1 cellular context compared by ENCODE assay signal in genomic region chr19:42075616-42076374, GRCh38.
TF ChIP-seq lines count a peak whose summit lies in the region.

Gene ZNF574, plus strand, starts transcription at chr19:42076166. Its CDS starts 2,441 bp downstream, at chr19:42078607.

TF ChIP-seq in K562, 482 proteins besides CTCF, POLR2A, EP300 and RAD21 (continued from another document and continues in another):
- TF ChIP-seq THAP7 (CRISPR knock-in tag; IDR thresholded peaks at IDR 0.05) (no peak), NR0B1 (IDR thresholded peaks at IDR 0.05; ENCODE audit: partially characterized antibody) (no peak), CBFA2T2 (conservative IDR thresholded peaks at IDR 0.05) (no peak), CREB3 (tag; conservative IDR thresholded peaks at IDR 0.05; ENCODE audit: low read depth) (no peak), CTBP1 (IDR thresholded peaks at IDR 0.05; ENCODE audit: borderline replicate concordance) (peak; percentile 81), FOXA1 (IDR thresholded peaks at IDR 0.05; ENCODE audit: borderline replicate concordance) (no peak), TRIM25 (IDR thresholded peaks at IDR 0.05; ENCODE audit: borderline replicate concordance) (no peak), CREM (IDR thresholded peaks at IDR 0.05; ENCODE audit: low read depth) (peak; percentile 89), HDAC8 (tag; IDR thresholded peaks at IDR 0.05) (no peak), ZNF184 (CRISPR knock-in tag; IDR thresholded peaks at IDR 0.05) (no peak), TEAD1 (CRISPR knock-in tag; IDR thresholded peaks at IDR 0.05) (0 out of 4 replicates have a peak, but pooled peaks of 1 of the 2 experiments have one; percentile 33), ESRRA (IDR thresholded peaks at IDR 0.05; ENCODE audit: borderline replicate concordance, low read depth) (peak; percentile 12; the same call in 1 of the 2 replicates), GTF2F1 (IDR thresholded peaks at IDR 0.05; ENCODE audit: low read depth, low read length) (peak; percentile 69; the same call in 1 of the 2 replicates), AFF4 (CRISPR knock-in tag; IDR thresholded peaks at IDR 0.05) (no peak), RBM14 (IDR thresholded peaks at IDR 0.05; ENCODE audit: borderline replicate concordance, insufficient read depth, low read depth, low read length) (no peak), SIX5 (IDR thresholded peaks at IDR 0.05; ENCODE audit: borderline replicate concordance in 1 of 2, insufficient read depth in 1 of 2, low read depth in 1 of 2, low read length in 2 of 2) (no peak), HIVEP1 (CRISPR knock-in tag; IDR thresholded peaks at IDR 0.05) (0 out of 2 replicates have a peak, but pooled peaks have one; percentile 14), MLLT1 (IDR thresholded peaks at IDR 0.05) (peak in 1 of 2 experiments; percentile 95; a peak in 3 of 4 replicates), IFI16 (CRISPR knock-in tag; IDR thresholded peaks at IDR 0.05) (no peak), HOXB6 (CRISPR knock-in tag; IDR thresholded peaks at IDR 0.05; ENCODE audit: borderline replicate concordance) (no peak), ZNF695 (CRISPR knock-in tag; IDR thresholded peaks at IDR 0.05) (0 out of 2 replicates have a peak, but pooled peaks have one; percentile 36), PTRF (tag; IDR thresholded peaks at IDR 0.05) (no peak), ZC3H8 (IDR thresholded peaks at IDR 0.05) (no peak), ZNF274 (IDR thresholded peaks at IDR 0.05; ENCODE audit: borderline replicate concordance, low read depth, low read length) (no peak), ZBTB33 (CRISPR knock-in tag; IDR thresholded peaks at IDR 0.05) (no peak), ZNF551 (CRISPR knock-in tag; IDR thresholded peaks at IDR 0.05) (no peak), CHCHD3 (CRISPR knock-in tag; IDR thresholded peaks at IDR 0.05) (peak; percentile 35; the same call in 1 of the 2 replicates), GTF2A2 (tag; IDR thresholded peaks at IDR 0.05) (no peak), AFF1 (IDR thresholded peaks at IDR 0.05; ENCODE audit: low read depth in 1 of 2, partially characterized antibody in 2 of 2) (no peak), LARP7 (IDR thresholded peaks at IDR 0.05) (no peak), KLF13 (tag; IDR thresholded peaks at IDR 0.05; ENCODE audit: borderline replicate concordance, low read depth) (no peak), SMAD3 (CRISPR knock-in tag; conservative IDR thresholded peaks at IDR 0.05) (no peak), BRD4 (IDR thresholded peaks at IDR 0.05) (peak; percentile 96), ARID1B (IDR thresholded peaks at IDR 0.05) (no peak), ZNF124 (CRISPR knock-in tag; IDR thresholded peaks at IDR 0.05) (no peak), ZNF347 (CRISPR knock-in tag; IDR thresholded peaks at IDR 0.05; ENCODE audit: low read depth) (no peak), HDAC1 (IDR thresholded peaks at IDR 0.05) (peak in 1 of 2 experiments; percentile 3; a peak in 1 of 4 replicates), BMI1 (IDR thresholded peaks at IDR 0.05; ENCODE audit: low read length) (no peak), ZNF785 (CRISPR knock-in tag; IDR thresholded peaks at IDR 0.05) (no peak), ZNF75A (CRISPR knock-in tag; IDR thresholded peaks at IDR 0.05) (no peak), MBD2 (IDR thresholded peaks at IDR 0.05; ENCODE audit: borderline replicate concordance, low read depth) (peak; percentile 99), NFATC3 (IDR thresholded peaks at IDR 0.05) (no peak), SMAD1 (IDR thresholded peaks at IDR 0.05; ENCODE audit: low read depth, low read length, partially characterized antibody) (peak; percentile 89), POLR3G (IDR thresholded peaks at IDR 0.05; ENCODE audit: extremely low read depth, insufficient read length, insufficient replicate concordance) (no peak), ZNF592 (IDR thresholded peaks at IDR 0.05) (no peak)
